9 cellular contexts compared by ENCODE assay signal in genomic region chr18:3245185-3245564, GRCh38. TPM values are rescaled to one million over a fixed set of nuclear protein-coding genes. Genes with fewer than 3 reads are reported as not detected.
DNase-seq lines count a peak whose midpoint lies in the region; ATAC-seq, FAIRE-seq and TF ChIP-seq lines count a peak whose summit lies in the region.
"Had no signal": no experiment of that assay in that cellular context is flagged by ENCODE, and none has a peak within 500 bp of the region (broad histone marks: within the 10 kb centered on the region; RNA-seq: fewer than 3 reads in every experiment).

No MANE protein-coding gene starts in this region.

- H3K4ac ChIP-seq in H1 (replicated peaks; ENCODE audit: insufficient read length, low read depth, low read length), result no peak overlapping the region

- peak overlapping the region; percentile 76; the same call in 1 of the 2 replicates for H2AFZ ChIP-seq in OCI-LY7 (ENCODE audit: low read length)
- no peak overlapping the region for H2AFZ ChIP-seq in H1 (ENCODE audit: low read length)

- no peak overlapping the region for H3K56ac ChIP-seq in H1 (replicated peaks; ENCODE audit: insufficient read length, low read depth, low read length)

- CTCF ChIA-PET in OCI-LY7 (lab: Charles Lee; ENCODE audit: unreplicated experiment) (interaction anchor here (0.5 to 1.5 kb wide), 5 partner anchors 61 to 691 kb away, joined by 3 to 10 read pairs (median 4); no protein-coding TSS in a partner anchor), H1 (lab: Charles Lee; ENCODE audit: partially characterized antibody) (interaction anchor here (0.7 to 3.0 kb wide), 13 partner anchors 10 to 421 kb away, joined by 3 to 22 read pairs (median 4); no protein-coding TSS in a partner anchor)

- in situ Hi-C loops in gastrocnemius medialis (cut with MboI; ENCODE audit: low sequenced_read_pairs in 4 of 4), result loop anchor here (5.0 to 25.0 kb wide), 7 partner anchors 80 to 483 kb away; partner anchors contain the start of gene LPIN2 (in 1 of the 4)
- in situ Hi-C loops in GM13977 (cut with MboI; ENCODE audit: low pct_unique_long_range_greater_than_20kb, low sequenced_read_pairs, unreplicated experiment), result loop anchor here (10.0 kb wide), 3 partner anchors 90 to 310 kb away; no protein-coding TSS in a partner anchor

- H3K79me1 ChIP-seq in H1 (ENCODE audit: low read depth, low read length), result no peaks in the 10 kb centered on the region

- H3K36me3 ChIP-seq in OCI-LY7 (ENCODE audit: insufficient read depth, low read length) (peaks cover 26% of the 10 kb centered on the region), H1 (ENCODE audit: control insufficient read depth in 2 of 4, insufficient read depth in 4 of 4, low read length in 3 of 4) (peaks cover 0 to 3% (median 1%) of the 10 kb centered on the region in 4 experiments; a peak in 4 of 8 replicates), gastrocnemius medialis (peaks cover 0 to 5% of the 10 kb centered on the region in 2 donors)

- no peak overlapping the region for H4K5ac ChIP-seq in H1 (ENCODE audit: insufficient read length, low read depth, low read length)

- H3K4me2 ChIP-seq in OCI-LY7 (ENCODE audit: low read length) (peak overlapping the region; percentile 94), H1 (ENCODE audit: insufficient read depth in 1 of 2, low read depth in 2 of 2, low read length in 2 of 2) (peak overlapping the region; percentile 65 to 83; a peak in 3 of 4 replicates)

- no peak overlapping the region for H2BK5ac ChIP-seq in H1 (ENCODE audit: low read depth, low read length)

- 80% methylated on average over 1 of the region's 1 CpG; no CpG with 5 or more reads in 1 of the 2 experiments for WGBS in H1 (ENCODE audit: extremely low coverage in 1 of 2, insufficient coverage in 1 of 2, insufficient read length in 1 of 2, insufficient replicate concordance in 2 of 2, low coverage in 1 of 2, low lambda C conversion rate in 2 of 2, missing lambda C conversion rate in 1 of 2), 2 experiments

- no peak for TF ChIP-seq POLR2A in H1 (IDR thresholded peaks at IDR 0.05; ENCODE audit: control extremely low read depth in 1 of 2, low read depth in 2 of 2, low read length in 2 of 2)
- TF ChIP-seq POLR2A in gastrocnemius medialis (IDR thresholded peaks at IDR 0.05), result no peak

- TF ChIP-seq EP300 in H1 (IDR thresholded peaks at IDR 0.05; ENCODE audit: borderline replicate concordance in 1 of 2, low read depth in 2 of 2, low read length in 2 of 2), result no peak

- peak overlapping the region; percentile 99 for H3K4me3 ChIP-seq in GM12865 (ENCODE audit: low read depth, low read length)
- peak overlapping the region; percentile 81 for H3K4me3 ChIP-seq in OCI-LY7 (ENCODE audit: low read depth, low read length, poor library complexity, severe bottlenecking)
- peak overlapping the region in 1 of 4 experiments; percentile 91; a peak in 2 of 8 replicates for H3K4me3 ChIP-seq in H1 (ENCODE audit: extremely low read depth in 1 of 4, insufficient read depth in 2 of 4, low read depth in 3 of 4, low read length in 4 of 4)
- peak overlapping the region; percentile 84 to 98 (median 94) for H3K4me3 ChIP-seq in gastrocnemius medialis

- no peak overlapping the region for H2BK15ac ChIP-seq in H1 (ENCODE audit: low read length)

- intact Hi-C loops in OCI-LY7 (cut with micrococcal nuclease; ENCODE audit: unreplicated experiment) (loop anchor here (5.0 kb wide), 2 partner anchors 328 to 673 kb away; partner anchors contain the start of genes METTL4 and NDC80), gastrocnemius medialis (cut with DNase I; ENCODE audit: low total_unique reads) (loop anchor here (5.0 kb wide), 1 partner anchor 33 kb away; no protein-coding TSS in a partner anchor)

- no peak for ATAC-seq in gastrocnemius medialis
- no peak for ATAC-seq in esophagus mucosa

- H4K20me1 ChIP-seq in OCI-LY7 (ENCODE audit: insufficient read depth, low read length) (peaks cover 12% of the 10 kb centered on the region), H1 (replicated peaks in 1 of 2; ENCODE audit: control insufficient read depth in 1 of 2, insufficient read depth in 2 of 2, low read length in 2 of 2) (peaks cover 0 to 7% of the 10 kb centered on the region in 2 experiments)

- H2BK12ac ChIP-seq in H1 (ENCODE audit: low read depth, low read length), result no peak overlapping the region

- no peak for TF ChIP-seq CTCF in GM12865 (IDR thresholded peaks at IDR 0.05; ENCODE audit: insufficient read depth, low read depth, low read length, missing control alignments)
- TF ChIP-seq CTCF in OCI-LY7 (conservative IDR thresholded peaks at IDR 0.05; ENCODE audit: low read length), result no peak
- no peak for TF ChIP-seq CTCF in H1 (IDR thresholded peaks at IDR 0.05; ENCODE audit: control extremely low read depth in 1 of 3, insufficient read depth in 1 of 3, low read depth in 1 of 3, low read length in 3 of 3)
- no peak for TF ChIP-seq CTCF in gastrocnemius medialis (IDR thresholded peaks at IDR 0.05 in 4 of 5, conservative IDR thresholded peaks at IDR 0.05 in 1 of 5)
- TF ChIP-seq CTCF in GM13977 (IDR thresholded peaks at IDR 0.05; ENCODE audit: extremely low read depth, insufficient read depth, missing control alignments), result no peak

- H2AK5ac ChIP-seq in H1 (ENCODE audit: low read depth, low read length), result no peak overlapping the region

- H2BK20ac ChIP-seq in H1 (ENCODE audit: low read length), result no peak overlapping the region

- BruUV-seq in OCI-LY7 (replicated peaks; lab: Mats Ljungman, UMichigan), result no TSS peak

- H3K4me1 ChIP-seq in OCI-LY7 (ENCODE audit: insufficient read depth, low read length, poor library complexity, severe bottlenecking) (peaks cover 34% of the 10 kb centered on the region), H1 (replicated peaks in 1 of 4; ENCODE audit: control insufficient read depth in 3 of 4, insufficient read depth in 4 of 4, low read length in 3 of 4) (peaks cover 0 to 9% (median 1%) of the 10 kb centered on the region in 4 experiments; a peak in 2 of 7 replicates), gastrocnemius medialis (peaks cover 17 to 34% of the 10 kb centered on the region in 2 donors)

- TF ChIP-seq RAD21 in H1 (IDR thresholded peaks at IDR 0.05 in 1 of 2, conservative IDR thresholded peaks at IDR 0.05 in 1 of 2; ENCODE audit: low read depth in 2 of 2, low read length in 2 of 2), result no peak

- peaks cover 7% of the 10 kb centered on the region; the same call in 1 of the 2 replicates for H3K23me2 ChIP-seq in H1 (ENCODE audit: low read depth, low read length)

- H3K27me3 ChIP-seq in H1 (replicated peaks in 1 of 4; ENCODE audit: control insufficient read depth in 3 of 4, extremely low read depth in 1 of 4, insufficient read depth in 3 of 4, low read length in 3 of 4), result no peaks in the 10 kb centered on the region
- H3K27me3 ChIP-seq in gastrocnemius medialis, result no peaks in the 10 kb centered on the region

- POLR2A ChIA-PET in OCI-LY7 (lab: Charles Lee) (interaction anchor here (0.6 to 4.0 kb wide), 4 partner anchors 9 to 312 kb away, joined by 3 to 50 read pairs (median 4); no protein-coding TSS in a partner anchor), H1 (lab: Charles Lee; ENCODE audit: partially characterized antibody) (interaction anchor here (0.6 to 1.5 kb wide), 3 partner anchors 170 to 417 kb away, joined by 3 to 4 read pairs (median 4); no protein-coding TSS in a partner anchor)

- no peak overlapping the region for H3K18ac ChIP-seq in H1 (ENCODE audit: extremely low read depth, low read length)

- no peak overlapping the region for H2BK120ac ChIP-seq in H1 (replicated peaks; ENCODE audit: low read depth, low read length)

- no peak overlapping the region for H3K9ac ChIP-seq in H1 (replicated peaks in 1 of 4; ENCODE audit: extremely low read depth in 1 of 4, low read depth in 3 of 4, low read length in 3 of 4)

- no peak overlapping the region for H3K23ac ChIP-seq in H1 (ENCODE audit: insufficient read length)

- no peaks in the 10 kb centered on the region for H3K9me2 ChIP-seq in OCI-LY7 (ENCODE audit: insufficient read depth, low read length)

- H4K91ac ChIP-seq in H1 (replicated peaks; ENCODE audit: insufficient read length, low read length), result no peak overlapping the region

- FAIRE-seq in H1 (lab: Jason Lieb, UNC), result no peak

- DNase-seq in GM12865 (ENCODE audit: low read depth), result no peak
- DNase-seq in OCI-LY7 (ENCODE audit: low spot score), result no peak
- no peak for DNase-seq in H1 (ENCODE audit: low read depth in 1 of 2, low spot score in 2 of 2)
- DNase-seq in gastrocnemius medialis, result no peak
- DNase-seq in GM13977 (ENCODE audit: low spot score), result no peak
- DNase-seq in stimulated activated CD4-positive, alpha-beta T cell treated with anti-CD3 and anti-CD28 coated beads, Interleukin-15, amount 100 ng/mL, for 24 hours, result no peak
- DNase-seq: SIG-M5; stimulated activated CD4-positive, alpha-beta T cell treated with anti-CD3 and anti-CD28 coated beads, Interleukin-4, amount 100 ng/mL, for 1 hour had no signal

- H3K14ac ChIP-seq in H1 (ENCODE audit: insufficient read length), result no peak overlapping the region

- H3K27ac ChIP-seq in OCI-LY7 (ENCODE audit: low read depth, low read length, poor library complexity, severe bottlenecking), result no peak overlapping the region
- no peak overlapping the region for H3K27ac ChIP-seq in H1 (ENCODE audit: low read depth, low read length)
- peak overlapping the region; percentile 99 for H3K27ac ChIP-seq in gastrocnemius medialis

- peaks cover 47% of the 10 kb centered on the region for H3K79me2 ChIP-seq in OCI-LY7 (ENCODE audit: insufficient read depth, low read depth, low read length)
- H3K79me2 ChIP-seq in H1 (ENCODE audit: control insufficient read depth in 1 of 2, insufficient read depth in 2 of 2, low read length in 2 of 2), result peaks cover 8 to 25% of the 10 kb centered on the region in 2 experiments; a peak in 3 of 4 replicates

- no peak overlapping the region for H4K8ac ChIP-seq in H1 (ENCODE audit: extremely low read depth, insufficient read depth, low read length)

- peaks cover 13% of the 10 kb centered on the region for H3K9me3 ChIP-seq in OCI-LY7 (ENCODE audit: low read length)
- H3K9me3 ChIP-seq in H1 (ENCODE audit: insufficient read depth in 2 of 2, low read depth in 1 of 2, low read length in 1 of 2), result peaks cover 10 to 15% of the 10 kb centered on the region in 2 experiments; a peak in 3 of 4 replicates
- H3K9me3 ChIP-seq in gastrocnemius medialis, result no peaks in the 10 kb centered on the region

RNA-seq across cellular contexts. Expression of gene MYL12A, which starts 2.4 kb away (rescaled TPM):
- total RNA-seq in OCI-LY7 (2014; rRNA removed; shearing (Covaris generic)), result 377 and 423 TPM in 2 replicates
- total RNA-seq in OCI-LY7 (2022) (301 TPM in 2 replicates), gastrocnemius medialis (1,000 to 10,000 TPM in 2 of 4 donors, 100 to 1,000 TPM in 2; 526 to 2,307 (median 1,474) TPM), esophagus mucosa (241 TPM)
- 238 and 247 TPM in 2 replicates for total RNA-seq in H1 (2021; fragmentation: NEBNext Ultra II Directional; extraction: Animal tissue kit (Norgen Biotek cat#: 25700))
- polyA plus RNA-seq in H1 (2011; rRNA removed), result 88.4 and 188 TPM in 2 replicates
- polyA plus RNA-seq in H1 (2011; cell fraction: cytosol; rRNA removed), result 203 TPM
- 60.5 TPM for polyA plus RNA-seq in H1 (2011; cell fraction: nucleus; rRNA removed)
- 198 to 308 TPM (median 222 TPM) in 4 replicates for polyA plus RNA-seq in H1 (2012, experiment 1 of 2)
- polyA plus RNA-seq in H1 (2012, experiment 2 of 2), result 81.9 TPM
- 348 TPM for polyA plus RNA-seq in H1 (2013, experiment 1 of 2)
- polyA plus RNA-seq in H1 (2013, experiment 2 of 2), result 332 TPM
- 151 and 173 TPM in 2 replicates for polyA minus RNA-seq in H1 (2011; rRNA and poly(A)+ RNA removed)
- 91.4 TPM for polyA minus RNA-seq in H1 (2011; cell fraction: cytosol; rRNA and poly(A)+ RNA removed)
- polyA minus RNA-seq in H1 (2011; cell fraction: nucleus; rRNA and poly(A)+ RNA removed), result 165 TPM

RNA-seq across cellular contexts. Expression of gene MYL12B, which starts 16.8 kb away (rescaled TPM):
- total RNA-seq in OCI-LY7 (2014; rRNA removed; shearing (Covaris generic)), result 240 and 260 TPM in 2 replicates
- total RNA-seq in OCI-LY7 (2022) (222 and 230 TPM in 2 replicates), gastrocnemius medialis (100 to 1,000 TPM; 100 to 293 (median 185) TPM), esophagus mucosa (403 TPM)
- 164 and 174 TPM in 2 replicates for total RNA-seq in H1 (2021; fragmentation: NEBNext Ultra II Directional; extraction: Animal tissue kit (Norgen Biotek cat#: 25700))
- polyA plus RNA-seq in H1 (2011; rRNA removed), result 100 and 188 TPM in 2 replicates
- 199 TPM for polyA plus RNA-seq in H1 (2011; cell fraction: cytosol; rRNA removed)
- polyA plus RNA-seq in H1 (2011; cell fraction: nucleus; rRNA removed), result 56.0 TPM
- 177 to 224 TPM (median 188 TPM) in 4 replicates for polyA plus RNA-seq in H1 (2012, experiment 1 of 2)
- 35.3 TPM for polyA plus RNA-seq in H1 (2012, experiment 2 of 2)
- polyA plus RNA-seq in H1 (2013, experiment 1 of 2), result 207 TPM
- polyA plus RNA-seq in H1 (2013, experiment 2 of 2), result 203 TPM
- polyA minus RNA-seq in H1 (2011; rRNA and poly(A)+ RNA removed), result 82.3 and 109 TPM in 2 replicates
- polyA minus RNA-seq in H1 (2011; cell fraction: cytosol; rRNA and poly(A)+ RNA removed), result 64.8 TPM
- polyA minus RNA-seq in H1 (2011; cell fraction: nucleus; rRNA and poly(A)+ RNA removed), result 41.4 TPM

RNA-seq across cellular contexts. Expression of gene MYOM1, which starts 25.4 kb away (rescaled TPM):
- total RNA-seq in OCI-LY7 (2014; rRNA removed; shearing (Covaris generic)), result 3.8 and 5.7 TPM in 2 replicates
- total RNA-seq in OCI-LY7 (2022), result 2.3 and 2.4 TPM in 2 replicates
- 0.32 and 0.78 TPM in 2 replicates for total RNA-seq in H1 (2021; fragmentation: NEBNext Ultra II Directional; extraction: Animal tissue kit (Norgen Biotek cat#: 25700))
- 0.06 and 0.16 TPM in 2 replicates for polyA plus RNA-seq in H1 (2011; rRNA removed)
- 0.21 TPM for polyA plus RNA-seq in H1 (2011; cell fraction: cytosol; rRNA removed)
- 0.20 TPM for polyA plus RNA-seq in H1 (2011; cell fraction: nucleus; rRNA removed)
- 0.23 to 0.49 TPM (median 0.34 TPM) in 4 replicates for polyA plus RNA-seq in H1 (2012, experiment 1 of 2)
- polyA plus RNA-seq in H1 (2012, experiment 2 of 2), result not detected
- polyA plus RNA-seq in H1 (2013, experiment 1 of 2), result 0.14 TPM
- 0.18 TPM for polyA plus RNA-seq in H1 (2013, experiment 2 of 2)
- polyA minus RNA-seq in H1 (2011; rRNA and poly(A)+ RNA removed), result 0.05 and 0.54 TPM in 2 replicates
- polyA minus RNA-seq in H1 (2011; cell fraction: cytosol; rRNA and poly(A)+ RNA removed), result not detected
- 0.50 TPM for polyA minus RNA-seq in H1 (2011; cell fraction: nucleus; rRNA and poly(A)+ RNA removed)
- 100 to 1,000 TPM; 245 to 307 (median 273) TPM for total RNA-seq in gastrocnemius medialis
- 0.32 TPM for total RNA-seq in esophagus mucosa

Comparison
In these comparisons a context has a peak if more than half of its experiments do, and no peak if none do; other contexts are left out.
1. H3K27ac ChIP-seq: peak in gastrocnemius medialis (4 of 4); none in OCI-LY7 (single experiment) and H1 (single experiment).
2. RNA of gene MYOM1, which starts 25.4 kb away (total RNA-seq): 245 to 307 TPM in gastrocnemius medialis; 2.3 to 5.7 TPM in OCI-LY7, 0.32 TPM in esophagus mucosa (single experiment) and 0.32 to 0.78 TPM in H1; every median in the first group is over 10 times any median in the second.